12 cellular contexts compared by ENCODE assay signal in the genomic region with DNA sequence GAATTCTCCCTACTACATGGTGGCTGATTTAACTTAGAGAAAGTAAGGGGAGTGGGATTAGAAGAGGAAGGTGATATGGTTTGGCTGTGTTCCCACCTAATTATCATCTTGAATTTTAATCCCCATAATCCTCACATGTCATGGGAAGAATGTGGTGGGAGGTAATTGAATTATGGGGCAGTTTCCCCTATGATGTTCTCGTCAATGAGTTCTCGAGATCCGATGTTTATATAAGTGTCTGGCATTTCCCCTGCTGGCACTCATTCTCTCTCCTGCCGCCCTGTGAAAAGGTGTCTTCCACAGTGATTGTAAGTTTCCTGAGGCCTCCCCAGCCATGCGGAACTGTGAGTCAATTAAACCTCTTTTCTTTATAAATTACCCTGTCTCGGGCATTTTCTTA.
DNase-seq lines count a peak whose midpoint lies in the region; ATAC-seq and TF ChIP-seq lines count a peak whose summit lies in the region.
"Had no signal": no experiment of that assay in that cellular context is flagged by ENCODE, and none has a peak within 500 bp of the region (broad histone marks: within the 10 kb centered on the region; RNA-seq: fewer than 3 reads in every experiment).

No MANE protein-coding gene starts in this region.

- peaks cover 8% of the 10 kb centered on the region for H3K4me1 Mint-ChIP-seq in glutamatergic neuron (ENCODE audit: low read depth, unreplicated experiment)
- no peaks in the 10 kb centered on the region for H3K4me1 Mint-ChIP-seq in stimulated activated naive B cell treated with anti-CD40 and anti-IgM and Interleukin-4, amounts not matched to agents 10 μg/mL and 1 μg/mL and 100 μg/mL, for 72 hours
- H3K4me1 Mint-ChIP-seq: CD14-positive monocyte had no signal

- no peak for TF ChIP-seq RAD21 in Ishikawa (IDR thresholded peaks at IDR 0.05; ENCODE audit: low read depth)

- no peaks in the 10 kb centered on the region for H3K27me3 Mint-ChIP-seq in glutamatergic neuron (ENCODE audit: unreplicated experiment)
- H3K27me3 Mint-ChIP-seq in stimulated activated naive B cell treated with anti-CD40 and anti-IgM and Interleukin-4, amounts not matched to agents 10 μg/mL and 1 μg/mL and 100 μg/mL, for 72 hours: no peaks in the 10 kb centered on the region

- peak overlapping the region; percentile 11 for H3K27ac Mint-ChIP-seq in glutamatergic neuron (ENCODE audit: unreplicated experiment)
- H3K27ac Mint-ChIP-seq in stimulated activated naive B cell treated with anti-CD40 and anti-IgM and Interleukin-4, amounts not matched to agents 10 μg/mL and 1 μg/mL and 100 μg/mL, for 72 hours: no peak overlapping the region
- H3K27ac Mint-ChIP-seq: CD14-positive monocyte; CD8-positive, alpha-beta T cell had no signal

- ATAC-seq in HG03108 (IDR thresholded peaks at IDR 0.05; ENCODE audit: unreplicated experiment): no peak
- no peak for ATAC-seq in stimulated activated naive B cell treated with anti-CD40 and anti-IgM and Interleukin-4, amounts not matched to agents 10 μg/mL and 1 μg/mL and 100 μg/mL, for 72 hours (replicated peaks)
- ATAC-seq: A549; CD8-positive, alpha-beta T cell had no signal

- DNase-seq in NCI-H82 treated with DMSO at 0.1 percent for 48 hours (lab: John Stamatoyannopoulos, UW; ENCODE audit: unreplicated experiment) (peak; percentile 63), glutamatergic neuron (no peak), OCI-M1 (lab: John Stamatoyannopoulos, UW) (no peak)
- no peak for DNase-seq in stimulated activated naive B cell treated with anti-CD40 and anti-IgM and Interleukin-4, amounts not matched to agents 10 μg/mL and 1 μg/mL and 100 μg/mL, for 72 hours
- DNase-seq: CD8-positive, alpha-beta T cell; COR-L47; DND-41; GDM1 had no signal

- H3K36me3 Mint-ChIP-seq in glutamatergic neuron (ENCODE audit: unreplicated experiment): no peaks in the 10 kb centered on the region
- H3K36me3 Mint-ChIP-seq in stimulated activated naive B cell treated with anti-CD40 and anti-IgM and Interleukin-4, amounts not matched to agents 10 μg/mL and 1 μg/mL and 100 μg/mL, for 72 hours: no peaks in the 10 kb centered on the region
- H3K36me3 Mint-ChIP-seq: CD14-positive monocyte; CD8-positive, alpha-beta T cell had no signal

- no peak overlapping the region for H3K4me3 Mint-ChIP-seq in glutamatergic neuron (ENCODE audit: unreplicated experiment)
- no peak overlapping the region for H3K4me3 Mint-ChIP-seq in stimulated activated naive B cell treated with anti-CD40 and anti-IgM and Interleukin-4, amounts not matched to agents 10 μg/mL and 1 μg/mL and 100 μg/mL, for 72 hours
- H3K4me3 Mint-ChIP-seq: CD14-positive monocyte; CD8-positive, alpha-beta T cell had no signal

- H3K9me3 Mint-ChIP-seq in glutamatergic neuron (ENCODE audit: unreplicated experiment): no peaks in the 10 kb centered on the region
- H3K9me3 Mint-ChIP-seq in stimulated activated naive B cell treated with anti-CD40 and anti-IgM and Interleukin-4, amounts not matched to agents 10 μg/mL and 1 μg/mL and 100 μg/mL, for 72 hours: no peaks in the 10 kb centered on the region
- H3K9me3 Mint-ChIP-seq: CD8-positive, alpha-beta T cell had no signal

- TF ChIP-seq CTCF in glutamatergic neuron (IDR thresholded peaks at IDR 0.05; ENCODE audit: partially characterized antibody, unreplicated experiment): no peak

- TF ChIP-seq EP300 in Ishikawa (IDR thresholded peaks at IDR 0.05; ENCODE audit: borderline replicate concordance): peak; percentile 26; the same call in 1 of the 2 replicates

TF ChIP-seq in Ishikawa, 13 proteins besides CTCF, POLR2A, EP300 and RAD21:
- TF ChIP-seq NFIC (IDR thresholded peaks at IDR 0.05) (peak; percentile 53), ZBTB7A (IDR thresholded peaks at IDR 0.05; ENCODE audit: low read depth) (no peak), TEAD4 (IDR thresholded peaks at IDR 0.05) (0 out of 2 replicates have a peak, but pooled peaks have one; percentile 16)
TF ChIP-seq in Ishikawa: peak in this region for 2.
